ENCODE assay signal across 14 cellular contexts in genomic region chr3:40187945-40188344, GRCh38.
A peak's percentile ranks its signal among the peaks of the same experiment; 100 is the strongest.
DNase-seq lines count a peak whose midpoint lies in the region; ATAC-seq and FAIRE-seq lines count a peak whose summit lies in the region.
"Had no signal": no experiment of that assay in that cellular context is flagged by ENCODE, and none has a peak within 500 bp of the region (broad histone marks: within the 10 kb centered on the region; RNA-seq: fewer than 3 reads in every experiment).

No MANE protein-coding gene starts in this region.

- H3K4me3 ChIP-seq in mesendoderm (ENCODE audit: low read length): no peak overlapping the region
- H3K4me3 ChIP-seq: thoracic aorta had no signal

- no CpG with 5 or more reads among the region's 3 CpGs for WGBS in mesendoderm (ENCODE audit: extremely low coverage, insufficient coverage, low lambda C conversion rate)

- no peak overlapping the region for H2BK5ac ChIP-seq in mesendoderm (ENCODE audit: low read length)

- H3K18ac ChIP-seq in mesendoderm (ENCODE audit: low read length): no peak overlapping the region

- H3K9ac ChIP-seq in mesendoderm (ENCODE audit: low read length): no peak overlapping the region
- H3K9ac ChIP-seq: parathyroid adenoma had no signal

- peaks cover 2% of the 10 kb centered on the region for H3K4me1 ChIP-seq in mesendoderm (ENCODE audit: control insufficient read depth, low read depth, low read length)
- H3K4me1 ChIP-seq: parathyroid adenoma had no signal

- no peak overlapping the region for H3K23ac ChIP-seq in mesendoderm (ENCODE audit: low read length)

- H2BK120ac ChIP-seq in mesendoderm (ENCODE audit: low read depth, low read length): no peak overlapping the region

- H2BK15ac ChIP-seq in mesendoderm (replicated peaks; ENCODE audit: low read depth): no peak overlapping the region

- ATAC-seq in GM19463 (IDR thresholded peaks at IDR 0.05; ENCODE audit: unreplicated experiment): peak; percentile 72
- peak; percentile 71 for ATAC-seq in HG02943 (IDR thresholded peaks at IDR 0.05; ENCODE audit: low read depth, unreplicated experiment)
- no peak for ATAC-seq in HG02571 (IDR thresholded peaks at IDR 0.05; ENCODE audit: unreplicated experiment)

- H3K79me2 ChIP-seq in mesendoderm (ENCODE audit: control insufficient read depth, insufficient read depth, low read length): no peaks in the 10 kb centered on the region
- H3K79me2 ChIP-seq: parathyroid adenoma had no signal

- DNase-seq in GM18507 (ENCODE audit: extremely low spot score, insufficient read length, low read depth) (peak; percentile 35), SW480 (ENCODE audit: low spot score) (no peak), mesendoderm (no peak), NCI-H2227 (lab: John Stamatoyannopoulos, UW; ENCODE audit: unreplicated experiment) (no peak)
- DNase-seq: activated CD4-positive, CD25-positive, alpha-beta regulatory T cell treated with anti-CD3 and anti-CD28 coated beads, Interleukin-2, amount 50 U/mL, for 72 hours; CD4-positive, CD25-positive, alpha-beta regulatory T cell; NCI-H1694 treated with DMSO at 0.1 percent for 48 hours; stimulated activated CD4-positive, alpha-beta T cell treated with anti-CD3 and anti-CD28 coated beads, Interleukin-2, amount 100 ng/mL, for 24 hours had no signal

- peak; percentile 83 for FAIRE-seq in GM18507 (lab: Jason Lieb, UNC)

- no peaks in the 10 kb centered on the region for H3K36me3 ChIP-seq in mesendoderm (ENCODE audit: control insufficient read depth, insufficient read depth, low read length)
- H3K36me3 ChIP-seq: thoracic aorta had no signal

- H4K5ac ChIP-seq in mesendoderm (ENCODE audit: low read length): no peak overlapping the region

- no peak overlapping the region for H3K4ac ChIP-seq in mesendoderm (ENCODE audit: low read depth, low read length)

- H3K56ac ChIP-seq in mesendoderm (ENCODE audit: low read length): no peak overlapping the region

- H4K8ac ChIP-seq in mesendoderm (ENCODE audit: low read depth, low read length): no peak overlapping the region

- no peak overlapping the region for H2AK5ac ChIP-seq in mesendoderm (ENCODE audit: low read length)

- H3K27ac ChIP-seq in angular gyrus (ENCODE audit: low read depth, low read length) (peak overlapping the region; percentile 69), mesendoderm (ENCODE audit: low read depth, low read length) (no peak overlapping the region)
- H3K27ac ChIP-seq: parathyroid adenoma, thoracic aorta had no signal

- no peaks in the 10 kb centered on the region for H3K79me1 ChIP-seq in mesendoderm (ENCODE audit: low read length)

- H3K4me2 ChIP-seq in mesendoderm (ENCODE audit: low read length): no peak overlapping the region

- no peaks in the 10 kb centered on the region for H3K27me3 ChIP-seq in mesendoderm (ENCODE audit: insufficient read depth, low read length, poor library complexity)
